Comparison of ENCODE assay signal across 17 cellular contexts in the genomic region with DNA sequence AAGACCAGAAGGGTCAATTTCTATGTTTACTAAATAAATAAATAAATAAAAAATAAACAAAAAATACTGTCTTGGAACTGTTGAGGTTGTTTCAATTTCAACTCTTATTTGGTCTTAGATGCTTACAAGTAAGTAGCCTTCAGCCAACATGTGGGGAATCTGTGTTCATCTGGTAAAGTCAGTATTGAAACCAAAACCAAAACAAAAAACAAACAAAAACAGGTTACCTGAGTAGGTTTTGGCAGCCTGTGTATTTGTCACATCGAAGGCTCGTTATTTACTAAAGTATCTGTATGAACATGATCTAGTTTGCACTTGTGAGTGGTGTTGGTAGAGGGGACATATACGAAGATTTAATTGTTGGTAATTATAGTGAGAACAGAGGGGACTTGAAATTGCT.
"Had no signal": no experiment of that assay in that cellular context is flagged by ENCODE, and none has a peak within 500 bp of the region (broad histone marks: within the 10 kb centered on the region; RNA-seq: fewer than 3 reads in every experiment).

No MANE protein-coding gene starts in this region.

- H3K4me3 ChIP-seq: ascending aorta, colonic mucosa, lower lobe of right lung, spleen, upper lobe of right lung had no signal

- ATAC-seq: left colon; lower lobe of right lung; stimulated activated naive B cell treated with anti-CD40 and anti-IgM and Interleukin-4, amounts not matched to agents 10 μg/mL and 1 μg/mL and 100 μg/mL, for 72 hours; upper lobe of right lung had no signal

- DNase-seq: activated CD4-positive, alpha-beta T cell treated with anti-CD3 and anti-CD28 coated beads, Interleukin-2, amount 50 U/mL, for 4 hours; activated gamma-delta T cell; colonic mucosa; foreskin melanocyte; glutamatergic neuron; hippocampal formation; islet precursor cell; left colon; lower lobe of right lung; nephron progenitor cell; occipital lobe; posterior cingulate gyrus; spleen; stimulated activated naive B cell treated with anti-CD40 and anti-IgM and Interleukin-4, amounts not matched to agents 10 μg/mL and 1 μg/mL and 100 μg/mL, for 72 hours; upper lobe of right lung; WERI-Rb-1 had no signal

- H3K4me1 ChIP-seq: ascending aorta, colonic mucosa, lower lobe of right lung, spleen, upper lobe of right lung had no signal

- H3K27ac ChIP-seq: ascending aorta, colonic mucosa, lower lobe of right lung, spleen, upper lobe of right lung, WERI-Rb-1 had no signal

- H3K9me3 ChIP-seq: ascending aorta, colonic mucosa, lower lobe of right lung, upper lobe of right lung had no signal

- H3K36me3 ChIP-seq: ascending aorta, colonic mucosa, lower lobe of right lung, spleen, upper lobe of right lung, WERI-Rb-1 had no signal

- H3K27me3 ChIP-seq: ascending aorta, colonic mucosa, spleen, upper lobe of right lung had no signal
